8 cellular contexts compared by ENCODE assay signal in the genomic region with DNA sequence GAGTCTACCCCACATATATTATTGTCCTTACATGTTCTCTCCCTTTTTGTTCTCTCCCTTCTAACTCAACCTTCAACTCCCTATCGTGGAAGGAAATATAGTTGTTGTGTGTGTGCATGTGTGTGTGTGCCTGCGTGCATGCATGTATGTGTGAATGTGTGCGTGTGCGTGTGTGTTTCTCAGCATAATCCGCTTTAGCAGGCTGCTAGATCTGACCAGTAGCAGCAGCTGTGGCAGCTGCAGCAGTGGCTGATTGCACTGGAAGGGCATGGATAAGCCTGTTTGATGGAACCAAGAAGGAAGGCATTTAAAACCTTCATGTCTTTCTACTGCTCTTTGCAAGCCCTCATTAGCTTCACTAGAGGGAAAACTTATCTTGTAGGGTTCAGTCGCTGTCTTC.
DNase-seq lines count a peak whose midpoint lies in the region; ATAC-seq and TF ChIP-seq lines count a peak whose summit lies in the region.
"Had no signal": no experiment of that assay in that cellular context is flagged by ENCODE, and none has a peak within 500 bp of the region (broad histone marks: within the 10 kb centered on the region; RNA-seq: fewer than 3 reads in every experiment).

No MANE protein-coding gene starts in this region.

- ATAC-seq in HCT116, result no peak
- peak; percentile 11 to 13 for ATAC-seq in left cardiac atrium
- ATAC-seq in GM18502 (IDR thresholded peaks at IDR 0.05; ENCODE audit: poor library complexity, unreplicated experiment), result no peak
- no peak for ATAC-seq in GM19452 (IDR thresholded peaks at IDR 0.05; ENCODE audit: unreplicated experiment)

- H2AFZ ChIP-seq in HCT116 (ENCODE audit: low read depth, low read length, poor library complexity, severe bottlenecking) (peak overlapping the region; percentile 95), OCI-LY7 (ENCODE audit: low read length) (peak overlapping the region; percentile 100)

- H3K9me2 ChIP-seq in HCT116 (ENCODE audit: insufficient read depth), result no peaks in the 10 kb centered on the region
- H3K9me2 ChIP-seq in OCI-LY7 (ENCODE audit: insufficient read depth, low read length), result no peaks in the 10 kb centered on the region

- H3K4me1 ChIP-seq in HCT116 (ENCODE audit: control insufficient read depth in 1 of 2, insufficient read depth in 2 of 2, low read length in 2 of 2) (peaks cover 0 to 10% of the 10 kb centered on the region in 2 experiments; a peak in 1 of 4 replicates), OCI-LY7 (ENCODE audit: insufficient read depth, low read length, poor library complexity, severe bottlenecking) (peaks cover 11% of the 10 kb centered on the region), testis (peaks cover 10% of the 10 kb centered on the region)

- H3K27me3 ChIP-seq in HCT116 (ENCODE audit: insufficient read depth, low read length) (no peaks in the 10 kb centered on the region), testis (no peaks in the 10 kb centered on the region)

- no TSS peak for BruUV-seq in HCT116 (replicated peaks; lab: Mats Ljungman, UMichigan)
- BruUV-seq in OCI-LY7 (replicated peaks; lab: Mats Ljungman, UMichigan), result no TSS peak

- H3K9me3 ChIP-seq in HCT116 (ENCODE audit: control insufficient read depth in 1 of 2, insufficient read depth in 1 of 2, low read depth in 1 of 2, low read length in 2 of 2) (no peaks in the 10 kb centered on the region), OCI-LY7 (ENCODE audit: low read length) (no peaks in the 10 kb centered on the region), testis (no peaks in the 10 kb centered on the region)

- no peak for TF ChIP-seq POLR2A in HCT116 (IDR thresholded peaks at IDR 0.05; ENCODE audit: borderline replicate concordance, extremely low read depth, insufficient read depth, insufficient read length)
- TF ChIP-seq POLR2A in testis (IDR thresholded peaks at IDR 0.05), result no peak

- H3K36me3 ChIP-seq in HCT116 (ENCODE audit: control insufficient read depth in 1 of 2, insufficient read depth in 2 of 2, low read length in 2 of 2) (no peaks in the 10 kb centered on the region), OCI-LY7 (ENCODE audit: insufficient read depth, low read length) (no peaks in the 10 kb centered on the region), testis (ENCODE audit: low read depth, missing control alignments) (no peaks in the 10 kb centered on the region)

- RAD21 ChIA-PET in HCT116 (lab: Charles Lee; ENCODE audit: low non-redundant PET in 1 of 2, low total read pairs in 2 of 2, uncharacterized antibody in 2 of 2, unreplicated experiment in 2 of 2), result no interaction called here

- intact Hi-C loops in HCT116 (cut with micrococcal nuclease), result no loop called here
- intact Hi-C loops in OCI-LY7 (cut with micrococcal nuclease; ENCODE audit: unreplicated experiment), result no loop called here
- intact Hi-C loops in left cardiac atrium (cut with DNase I), result no loop called here
- intact Hi-C loops in testis (cut with DNase I; ENCODE audit: low total_unique reads), result no loop called here

- H3K4me2 ChIP-seq in HCT116 (ENCODE audit: low read length) (no peak overlapping the region), OCI-LY7 (ENCODE audit: low read length) (peak overlapping the region; percentile 84)

- CTCF ChIA-PET in HCT116 (lab: Charles Lee), result no interaction called here
- CTCF ChIA-PET in OCI-LY7 (lab: Charles Lee; ENCODE audit: unreplicated experiment), result no interaction called here

- no peak overlapping the region for H3K27ac ChIP-seq in HCT116 (ENCODE audit: low read depth, low read length)
- no peak overlapping the region for H3K27ac ChIP-seq in OCI-LY7 (ENCODE audit: low read depth, low read length, poor library complexity, severe bottlenecking)
- H3K27ac ChIP-seq in testis, result no peak overlapping the region

- H4K20me1 ChIP-seq in HCT116 (ENCODE audit: insufficient read depth) (no peaks in the 10 kb centered on the region), OCI-LY7 (ENCODE audit: insufficient read depth, low read length) (no peaks in the 10 kb centered on the region)

- H3K4me3 ChIP-seq in HCT116 (replicated peaks in 1 of 2; ENCODE audit: low read depth in 1 of 2, low read length in 2 of 2), result no peak overlapping the region
- no peak overlapping the region for H3K4me3 ChIP-seq in OCI-LY7 (ENCODE audit: low read depth, low read length, poor library complexity, severe bottlenecking)
- H3K4me3 ChIP-seq in skeletal muscle cell (ENCODE audit: low read depth, low read length), result peak overlapping the region; percentile 33
- peak overlapping the region in 1 of 2 donors; percentile 37 for H3K4me3 ChIP-seq in testis

- POLR2A ChIA-PET in HCT116 (lab: Charles Lee), result no interaction called here
- POLR2A ChIA-PET in OCI-LY7 (lab: Charles Lee), result interaction anchor here (1.1 kb wide), 1 partner anchor 42 kb away, joined by 3 read pairs; no protein-coding TSS in a partner anchor

- no peak for TF ChIP-seq RAD21 in HCT116 (IDR thresholded peaks at IDR 0.05; ENCODE audit: low read depth)

- DNase-seq in HCT116 (ENCODE audit: low read depth, low spot score), result no peak
- DNase-seq in OCI-LY7 (ENCODE audit: low spot score), result no peak
- no peak for DNase-seq in left cardiac atrium
- no peak for DNase-seq in skeletal muscle cell (ENCODE audit: low read depth)
- DNase-seq in testis, result no peak
- DNase-seq: NCI-H1105 had no signal

- no peak for TF ChIP-seq CTCF in HCT116 (IDR thresholded peaks at IDR 0.05 in 2 of 3, conservative IDR thresholded peaks at IDR 0.05 in 1 of 3; ENCODE audit: borderline replicate concordance in 1 of 3, insufficient read depth in 1 of 3, low read depth in 2 of 3, low read length in 2 of 3)
- TF ChIP-seq CTCF in OCI-LY7 (conservative IDR thresholded peaks at IDR 0.05; ENCODE audit: low read length), result no peak
- TF ChIP-seq CTCF in testis (IDR thresholded peaks at IDR 0.05), result no peak

- WGBS in testis, 2 donors, result 73 to 80% methylated on average over 6 of the region's 6 CpGs

- no peak overlapping the region for H3K9ac ChIP-seq in HCT116 (ENCODE audit: low read length)

- H3K79me2 ChIP-seq in HCT116 (ENCODE audit: insufficient read depth, low read length) (no peaks in the 10 kb centered on the region), OCI-LY7 (ENCODE audit: insufficient read depth, low read depth, low read length) (no peaks in the 10 kb centered on the region)

TF ChIP-seq in HCT116, 20 proteins besides CTCF, POLR2A, EP300 and RAD21 (continues in another document):
- no peak for TF ChIP-seq EGR1 (IDR thresholded peaks at IDR 0.05; ENCODE audit: low read depth)
- no peak for TF ChIP-seq SIN3A (IDR thresholded peaks at IDR 0.05; ENCODE audit: low read depth)
- TF ChIP-seq ZNF274 (IDR thresholded peaks at IDR 0.05; ENCODE audit: low read depth, low read length), result no peak
- TF ChIP-seq, protein P1, sequence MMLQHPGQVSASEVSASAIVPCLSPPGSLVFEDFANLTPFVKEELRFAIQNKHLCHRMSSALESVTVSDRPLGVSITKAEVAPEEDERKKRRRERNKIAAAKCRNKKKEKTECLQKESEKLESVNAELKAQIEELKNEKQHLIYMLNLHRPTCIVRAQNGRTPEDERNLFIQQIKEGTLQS (IDR thresholded peaks at IDR 0.05), result no peak
- TF ChIP-seq JUND (IDR thresholded peaks at IDR 0.05), result no peak
- no peak for TF ChIP-seq TCF7L2 (IDR thresholded peaks at IDR 0.05; ENCODE audit: borderline replicate concordance, extremely low read depth, insufficient read depth, insufficient read length)
- TF ChIP-seq EZH2phosphoT487 (IDR thresholded peaks at IDR 0.05; ENCODE audit: borderline replicate concordance), result no peak
- no peak for TF ChIP-seq YY1 (IDR thresholded peaks at IDR 0.05; ENCODE audit: extremely low read depth, insufficient replicate concordance, low read depth, low read length)
- no peak for TF ChIP-seq SRF (IDR thresholded peaks at IDR 0.05; ENCODE audit: low read depth)
- no peak for TF ChIP-seq ZBTB33 (IDR thresholded peaks at IDR 0.05; ENCODE audit: extremely low read depth, insufficient replicate concordance, low read length)
- no peak for TF ChIP-seq ELF1 (IDR thresholded peaks at IDR 0.05; ENCODE audit: borderline replicate concordance, low read depth)
- TF ChIP-seq, protein P2, sequence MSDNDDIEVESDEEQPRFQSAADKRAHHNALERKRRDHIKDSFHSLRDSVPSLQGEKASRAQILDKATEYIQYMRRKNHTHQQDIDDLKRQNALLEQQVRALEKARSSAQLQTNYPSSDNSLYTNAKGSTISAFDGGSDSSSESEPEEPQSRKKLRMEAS (IDR thresholded peaks at IDR 0.05), result no peak
- no peak for TF ChIP-seq POLR2AphosphoS5 (IDR thresholded peaks at IDR 0.05; ENCODE audit: low read depth, low read length)
- no peak for TF ChIP-seq CBX3 (IDR thresholded peaks at IDR 0.05; ENCODE audit: low read depth)
- no peak for TF ChIP-seq ZFX (IDR thresholded peaks at IDR 0.05)
- TF ChIP-seq FOSL1 (IDR thresholded peaks at IDR 0.05; ENCODE audit: low read depth), result no peak
- TF ChIP-seq SP1 (IDR thresholded peaks at IDR 0.05; ENCODE audit: low read depth), result no peak
- TF ChIP-seq CEBPB (IDR thresholded peaks at IDR 0.05; ENCODE audit: low read depth), result no peak

Comparison
In these comparisons a context has a peak if more than half of its experiments do, and no peak if none do; other contexts are left out.
1. ATAC-seq: peak in left cardiac atrium (2 of 2); none in HCT116 (single experiment), GM18502 (single experiment) and GM19452 (single experiment).